15 cellular contexts compared by ENCODE assay signal in genomic region chr4:168102403-168102802, GRCh38. TPM values are rescaled to one million over a fixed set of nuclear protein-coding genes. Genes with fewer than 3 reads are reported as not detected.
DNase-seq lines count a peak whose midpoint lies in the region; ATAC-seq, FAIRE-seq and TF ChIP-seq lines count a peak whose summit lies in the region.
"Had no signal": no experiment of that assay in that cellular context is flagged by ENCODE, and none has a peak within 500 bp of the region (broad histone marks: within the 10 kb centered on the region; RNA-seq: fewer than 3 reads in every experiment).

No MANE protein-coding gene starts in this region.

- H3K4me1 ChIP-seq in A549 (peaks cover 20% of the 10 kb centered on the region), ACC112 (ENCODE audit: control insufficient read depth, insufficient read depth, low read length, unreplicated experiment) (peaks cover 38% of the 10 kb centered on the region), IMR-90 (ENCODE audit: control insufficient read depth, insufficient read depth, low read length) (0 out of 2 replicates have a peak, but pooled peaks cover 4% of the 10 kb centered on the region), OCI-LY7 (ENCODE audit: insufficient read depth, low read length, poor library complexity, severe bottlenecking) (no peaks in the 10 kb centered on the region)
- H3K4me1 ChIP-seq: BLaER1 had no signal

- FAIRE-seq in A549 (lab: Jason Lieb, UNC), result no peak
- FAIRE-seq: A204.1 had no signal

- POLR2A ChIA-PET in A549 (lab: Yijun Ruan, JAX) (no interaction called here), IMR-90 (lab: Charles Lee; ENCODE audit: unreplicated experiment) (no interaction called here), OCI-LY7 (lab: Charles Lee) (no interaction called here)

- no peak overlapping the region for H4K91ac ChIP-seq in IMR-90 (ENCODE audit: insufficient read depth, low read depth, low read length)

- H3K9me3 ChIP-seq in A549, result peaks cover 8% of the 10 kb centered on the region; the same call in 2 of the 3 replicates
- H3K9me3 ChIP-seq in IMR-90 (ENCODE audit: control insufficient read depth, insufficient read depth, low read length), result no peaks in the 10 kb centered on the region
- H3K9me3 ChIP-seq in OCI-LY7 (ENCODE audit: low read length), result no peaks in the 10 kb centered on the region
- H3K9me3 ChIP-seq: BLaER1 had no signal

- TF ChIP-seq CTCF in A549 (IDR thresholded peaks at IDR 0.05), result no peak
- TF ChIP-seq CTCF in IMR-90 (conservative IDR thresholded peaks at IDR 0.05; ENCODE audit: low read depth, low read length), result no peak
- TF ChIP-seq CTCF in nephron progenitor cell (IDR thresholded peaks at IDR 0.05), result no peak
- TF ChIP-seq CTCF in OCI-LY7 (conservative IDR thresholded peaks at IDR 0.05; ENCODE audit: low read length), result no peak

- H3K56ac ChIP-seq in IMR-90 (ENCODE audit: extremely low read depth, insufficient read depth, low read length), result no peak overlapping the region

- H3K9me1 ChIP-seq in IMR-90 (ENCODE audit: insufficient read depth, low read length), result no peaks in the 10 kb centered on the region

- no peak for TF ChIP-seq RAD21 in A549 (conservative IDR thresholded peaks at IDR 0.05 in 1 of 2, IDR thresholded peaks at IDR 0.05 in 1 of 2)
- no peak for TF ChIP-seq RAD21 in IMR-90 (IDR thresholded peaks at IDR 0.05; ENCODE audit: low read length)

- in situ Hi-C loops in IMR-90 (cut with MboI; ENCODE audit: low sequenced_read_pairs), result no loop called here

- no peak overlapping the region for H3K23ac ChIP-seq in IMR-90 (ENCODE audit: low read depth, low read length)

- TF ChIP-seq POLR2A in A549 (IDR thresholded peaks at IDR 0.05; ENCODE audit: low read length) (no peak), IMR-90 (IDR thresholded peaks at IDR 0.05; ENCODE audit: low read depth, low read length) (no peak)

- H4K5ac ChIP-seq in IMR-90 (ENCODE audit: low read depth, low read length), result no peak overlapping the region

- H3K14ac ChIP-seq in IMR-90 (replicated peaks; ENCODE audit: low read depth, low read length), result no peak overlapping the region

- H3K79me1 ChIP-seq in IMR-90 (ENCODE audit: low read depth in 1 of 2, low read length in 2 of 2), result no peaks in the 10 kb centered on the region

- H3K9ac ChIP-seq in IMR-90 (ENCODE audit: low read depth, low read length), result no peak overlapping the region
- H3K9ac ChIP-seq: BLaER1 had no signal

- no peaks in the 10 kb centered on the region for H3K27me3 Mint-ChIP-seq in nephron progenitor cell (ENCODE audit: low read depth, poor library complexity)
- H3K27me3 Mint-ChIP-seq: CD4-positive, alpha-beta memory T cell had no signal

- no peak overlapping the region for H3K4me3 Mint-ChIP-seq in nephron progenitor cell
- H3K4me3 Mint-ChIP-seq: CD14-positive monocyte; CD4-positive, alpha-beta memory T cell; H9 had no signal

- H3K79me2 ChIP-seq in ACC112 (ENCODE audit: control insufficient read depth, insufficient read depth, low read length, unreplicated experiment) (no peaks in the 10 kb centered on the region), OCI-LY7 (ENCODE audit: insufficient read depth, low read depth, low read length) (no peaks in the 10 kb centered on the region)

- H3K27me3 ChIP-seq in ACC112 (ENCODE audit: insufficient read depth, low read length) (no peaks in the 10 kb centered on the region), IMR-90 (ENCODE audit: control insufficient read depth, insufficient read depth, low read length) (no peaks in the 10 kb centered on the region)
- H3K27me3 ChIP-seq: BLaER1 had no signal

- H2AFZ ChIP-seq in ACC112 (ENCODE audit: low read length, unreplicated experiment), result no peak overlapping the region
- H2AFZ ChIP-seq in IMR-90 (replicated peaks; ENCODE audit: low read length, poor library complexity), result no peak overlapping the region
- no peak overlapping the region for H2AFZ ChIP-seq in OCI-LY7 (ENCODE audit: low read length)

- peak overlapping the region; percentile 34 for H3K27ac Mint-ChIP-seq in nephron progenitor cell
- H3K27ac Mint-ChIP-seq: CD14-positive monocyte; CD4-positive, alpha-beta memory T cell; H9 had no signal

- no peak for TF ChIP-seq EP300 in A549 (IDR thresholded peaks at IDR 0.05)

- no peaks in the 10 kb centered on the region for H3K9me2 ChIP-seq in OCI-LY7 (ENCODE audit: insufficient read depth, low read length)

- H2BK20ac ChIP-seq in IMR-90 (ENCODE audit: low read depth, low read length), result no peak overlapping the region

- H3K4me3 ChIP-seq in A549 (no peak overlapping the region), ACC112 (ENCODE audit: low read depth, low read length) (no peak overlapping the region), IMR-90 (ENCODE audit: insufficient read depth, low read depth, low read length) (no peak overlapping the region), OCI-LY7 (ENCODE audit: low read depth, low read length, poor library complexity, severe bottlenecking) (no peak overlapping the region)
- H3K4me3 ChIP-seq: BLaER1 had no signal

- no peaks in the 10 kb centered on the region for H4K20me1 ChIP-seq in IMR-90 (ENCODE audit: insufficient read depth, low read length)
- no peaks in the 10 kb centered on the region for H4K20me1 ChIP-seq in OCI-LY7 (ENCODE audit: insufficient read depth, low read length)
- H4K20me1 ChIP-seq: BLaER1 had no signal

- no peak overlapping the region for H4K8ac ChIP-seq in IMR-90 (ENCODE audit: low read depth in 2 of 2, low read length in 2 of 2)

- 84% methylated on average over 3 of the region's 3 CpGs for WGBS in A549 (ENCODE audit: missing lambda C conversion rate)
- no CpG with 5 or more reads among the region's 3 CpGs for WGBS in IMR-90 (ENCODE audit: extremely low coverage in 2 of 2, insufficient read length in 1 of 2), 2 experiments

- dilution Hi-C loops in IMR-90 (cut with HindIII; ENCODE audit: low sequenced_read_pairs, unreplicated experiment), result no loop called here

- H3K9me3 Mint-ChIP-seq in nephron progenitor cell, result no peaks in the 10 kb centered on the region

- H2BK5ac ChIP-seq in IMR-90 (ENCODE audit: low read depth, low read length, poor library complexity, severe bottlenecking), result no peak overlapping the region

- H2BK120ac ChIP-seq in IMR-90 (ENCODE audit: low read depth, low read length), result no peak overlapping the region

- no peak overlapping the region for H3K27ac ChIP-seq in A549
- H3K27ac ChIP-seq in ACC112 (ENCODE audit: low read depth, low read length), result peak overlapping the region; percentile 43; the same call in 1 of the 2 replicates
- no peak overlapping the region for H3K27ac ChIP-seq in IMR-90 (ENCODE audit: insufficient read depth, low read length)
- no peak overlapping the region for H3K27ac ChIP-seq in OCI-LY7 (ENCODE audit: low read depth, low read length, poor library complexity, severe bottlenecking)
- H3K27ac ChIP-seq: BLaER1 had no signal

- intact Hi-C loops in IMR-90 (cut with micrococcal nuclease), result no loop called here
- intact Hi-C loops in OCI-LY7 (cut with micrococcal nuclease; ENCODE audit: unreplicated experiment), result no loop called here

- CTCF ChIA-PET in A549 (lab: Yijun Ruan, JAX) (no interaction called here), IMR-90 (lab: Yijun Ruan, JAX) (no interaction called here), OCI-LY7 (lab: Charles Lee; ENCODE audit: unreplicated experiment) (no interaction called here)

- no peak overlapping the region for H3K18ac ChIP-seq in IMR-90 (ENCODE audit: low read depth, low read length)

- no peak overlapping the region for H2BK15ac ChIP-seq in IMR-90 (ENCODE audit: low read depth, low read length)

- ATAC-seq in A549 (no peak), IMR-90 (ENCODE audit: low read depth) (no peak)

- H3K36me3 ChIP-seq in ACC112 (ENCODE audit: insufficient read depth, low read length) (peaks cover 10% of the 10 kb centered on the region; the same call in 1 of the 2 replicates), IMR-90 (ENCODE audit: control insufficient read depth, insufficient read depth, low read length) (no peaks in the 10 kb centered on the region), OCI-LY7 (ENCODE audit: insufficient read depth, low read length) (no peaks in the 10 kb centered on the region)
- H3K36me3 ChIP-seq: BLaER1 had no signal

- no TSS peak for BruUV-seq in IMR-90 (replicated peaks; lab: Mats Ljungman, UMichigan)
- no TSS peak for BruUV-seq in OCI-LY7 (replicated peaks; lab: Mats Ljungman, UMichigan)

- no peak overlapping the region for H2AK9ac ChIP-seq in IMR-90 (replicated peaks; ENCODE audit: low read depth, low read length, poor library complexity)

- no peak overlapping the region for H3K4ac ChIP-seq in IMR-90 (ENCODE audit: low read depth, low read length)

- H3K4me2 ChIP-seq in A549, result no peak overlapping the region
- no peak overlapping the region for H3K4me2 ChIP-seq in IMR-90 (ENCODE audit: low read depth, low read length)
- H3K4me2 ChIP-seq in OCI-LY7 (ENCODE audit: low read length), result no peak overlapping the region
- H3K4me2 ChIP-seq: BLaER1 had no signal

- no peaks in the 10 kb centered on the region for H3K36me3 Mint-ChIP-seq in nephron progenitor cell (ENCODE audit: low read depth)
- H3K36me3 Mint-ChIP-seq: CD14-positive monocyte; CD4-positive, alpha-beta memory T cell had no signal

- no peak for DNase-seq in A549 (ENCODE audit: low read depth in 1 of 2, low spot score in 1 of 2)
- DNase-seq in IMR-90, result no peak
- no peak for DNase-seq in nephron progenitor cell
- DNase-seq in OCI-LY7 (ENCODE audit: low spot score), result no peak
- DNase-seq in Kasumi-1 (lab: John Stamatoyannopoulos, UW), result no peak
- DNase-seq: CD4-positive, alpha-beta memory T cell; DMS153; DMS79; GF-D8; GOT3; H9 had no signal

- no peak overlapping the region for H2AK5ac ChIP-seq in IMR-90 (ENCODE audit: low read depth, low read length)

- no peaks in the 10 kb centered on the region for H3K4me1 Mint-ChIP-seq in nephron progenitor cell
- H3K4me1 Mint-ChIP-seq: CD14-positive monocyte; CD4-positive, alpha-beta memory T cell; H9 had no signal

TF ChIP-seq in A549, 52 proteins besides CTCF, POLR2A, EP300 and RAD21 (continues in another document):
- TF ChIP-seq MAFK (IDR thresholded peaks at IDR 0.05; ENCODE audit: partially characterized antibody), result peak; percentile 80

TF ChIP-seq in IMR-90, 13 proteins besides CTCF, POLR2A, EP300 and RAD21 (continues in another document):
- TF ChIP-seq MAFK (IDR thresholded peaks at IDR 0.05; ENCODE audit: low read depth, low read length) (peak; percentile 29; the same call in 1 of the 2 replicates), NFE2L2 (IDR thresholded peaks at IDR 0.05; ENCODE audit: low read depth, low read length) (peak; percentile 94), RCOR1 (IDR thresholded peaks at IDR 0.05; ENCODE audit: insufficient replicate concordance, low read length) (no peak)

RNA-seq across cellular contexts. Expression of gene ANXA10, which starts 10.1 kb away (rescaled TPM):
- polyA plus RNA-seq in A549 (2011; rRNA removed) (1.7 and 1.8 TPM in 2 replicates), A549 (2017; fragmentation: RNase III; extraction: RNeasy Plus Mini Kit Qiagen cat#74134 plus additional on column Dnase treatment) (2.8 to 4.0 TPM (median 3.1 TPM) in 3 replicates), IMR-90 (2012; rRNA removed) (0.44 and 0.46 TPM in 2 replicates)
- polyA plus RNA-seq in A549 (2012; cell fraction: cytosol; rRNA removed), result 0.24 and 0.30 TPM in 2 replicates
- 0.16 and 0.27 TPM in 2 replicates for polyA plus RNA-seq in A549 (2012; cell fraction: nucleus; rRNA removed)
- polyA minus RNA-seq in A549 (2011; rRNA and poly(A)+ RNA removed), result 0.37 TPM in 1 of 2 replicates, not detected in the other
- total RNA-seq in IMR-90 (2012; rRNA removed) (0.72 and 1.1 TPM in 2 replicates), OCI-LY7 (2022) (not detected in 2 replicates)
- 0.07 and 0.15 TPM in 2 replicates for polyA plus RNA-seq in IMR-90 (2012; cell fraction: cytosol; rRNA removed)
- polyA plus RNA-seq in IMR-90 (2012; cell fraction: nucleus; rRNA removed; ENCODE audit: low replicate concordance), result 0.26 TPM in 1 of 2 replicates, not detected in the other
- total RNA-seq in OCI-LY7 (2014; rRNA removed; shearing (Covaris generic)), result not detected in 2 replicates
- total RNA-seq: CD4-positive, alpha-beta memory T cell; H9 had no signal
- polyA plus RNA-seq: CD14-positive monocyte; CD4-positive, alpha-beta memory T cell had no signal
